9 cellular contexts compared by ENCODE assay signal in genomic region chr1:201450721-201451291, GRCh38. TPM values are rescaled to one million over a fixed set of nuclear protein-coding genes. Genes with fewer than 3 reads are reported as not detected.
A peak's percentile ranks its signal among the peaks of the same experiment; 100 is the strongest.
DNase-seq lines count a peak whose midpoint lies in the region; ATAC-seq and TF ChIP-seq lines count a peak whose summit lies in the region.
"Had no signal": no experiment of that assay in that cellular context is flagged by ENCODE, and none has a peak within 500 bp of the region (broad histone marks: within the 10 kb centered on the region; RNA-seq: fewer than 3 reads in every experiment).

No MANE protein-coding gene starts in this region.

- peak overlapping the region; percentile 42; the same call in 1 of the 2 replicates for H3K4me2 ChIP-seq in SK-N-SH

- no peaks in the 10 kb centered on the region for H3K27me3 ChIP-seq in SK-N-SH (ENCODE audit: insufficient read depth)

- H3K79me2 ChIP-seq in SK-N-SH (ENCODE audit: insufficient read depth) = no peaks in the 10 kb centered on the region

- 50% methylated on average over 7 of the region's 12 CpGs for WGBS in SK-N-SH (ENCODE audit: low lambda C conversion rate)

- peak overlapping the region; percentile 80 for H2AFZ ChIP-seq in SK-N-SH (ENCODE audit: low read depth)

- TF ChIP-seq EP300 in SK-N-SH (IDR thresholded peaks at IDR 0.05; ENCODE audit: borderline replicate concordance in 1 of 2, low read depth in 1 of 2, low read length in 1 of 2) = no peak

- peaks cover 9 to 27% of the 10 kb centered on the region in 2 experiments; a peak in 3 of 4 replicates for H3K4me1 ChIP-seq in SK-N-SH (ENCODE audit: control insufficient read depth in 1 of 2, insufficient read depth in 2 of 2, low read depth in 1 of 2, low read length in 1 of 2)

- no peak for TF ChIP-seq RAD21 in SK-N-SH (IDR thresholded peaks at IDR 0.05; ENCODE audit: low read length)

- CTCF ChIA-PET in SK-N-SH (lab: Yijun Ruan, JAX) = interaction anchor here (0.9 to 11.6 kb wide), 4 partner anchors 15 to 205 kb away, joined by 3 to 124 read pairs (median 42); no protein-coding TSS in a partner anchor

- H3F3A ChIP-seq in SK-N-SH (replicated peaks; ENCODE audit: insufficient read depth) = peaks cover 11% of the 10 kb centered on the region

- H3K9ac ChIP-seq in SK-N-SH = peak overlapping the region; percentile 29; the same call in 1 of the 2 replicates

- H3K27ac ChIP-seq in SK-N-SH (ENCODE audit: low read depth in 2 of 2, low read length in 1 of 2) = peak overlapping the region in 1 of 2 experiments; percentile 48; a peak in 3 of 4 replicates

- no peaks in the 10 kb centered on the region for H3K9me2 ChIP-seq in SK-N-SH

- no peak for TF ChIP-seq CTCF in SK-N-SH (IDR thresholded peaks at IDR 0.05)

- DNase-seq in GM03348 (ENCODE audit: low spot score) = peak; percentile 91
- peak; percentile 81 for DNase-seq in SK-N-SH
- peak; percentile 44 to 90 (median 76) for DNase-seq in head of caudate nucleus
- peak; percentile 34 for DNase-seq in renal cortical epithelial cell (ENCODE audit: low read depth)
- DNase-seq in DMS114 treated with DMSO at 0.1 percent for 48 hours (lab: John Stamatoyannopoulos, UW; ENCODE audit: unreplicated experiment) = no peak
- no peak for DNase-seq in SKM-1 (lab: John Stamatoyannopoulos, UW; ENCODE audit: unreplicated experiment)

- ATAC-seq in GM18907 (IDR thresholded peaks at IDR 0.05; ENCODE audit: unreplicated experiment) = no peak
- ATAC-seq in GM19395 (IDR thresholded peaks at IDR 0.05; ENCODE audit: unreplicated experiment) = no peak

- no peaks in the 10 kb centered on the region for H3K9me3 ChIP-seq in SK-N-SH

- H3K4me3 ChIP-seq in SK-N-SH (ENCODE audit: low read depth in 2 of 2, low read length in 1 of 2) = no peak overlapping the region

- no peaks in the 10 kb centered on the region for H4K20me1 ChIP-seq in SK-N-SH (ENCODE audit: insufficient read depth)

- POLR2A ChIA-PET in SK-N-SH (lab: Yijun Ruan, JAX) = interaction anchor here (0.6 to 1.0 kb wide), 2 partner anchors 57 to 887 kb away, joined by 3 read pairs; no protein-coding TSS in a partner anchor

- H3K36me3 ChIP-seq in SK-N-SH (replicated peaks in 1 of 2; ENCODE audit: control insufficient read depth in 1 of 2, insufficient read depth in 2 of 2, low read length in 1 of 2) = no peaks in the 10 kb centered on the region

- intact Hi-C loops in head of caudate nucleus (cut with DNase I) = no loop called here

TF ChIP-seq in SK-N-SH, 30 proteins besides CTCF, POLR2A, EP300 and RAD21:
- TF ChIP-seq RFX5 (IDR thresholded peaks at IDR 0.05; ENCODE audit: low read length) = no peak
- TF ChIP-seq, protein P1, sequence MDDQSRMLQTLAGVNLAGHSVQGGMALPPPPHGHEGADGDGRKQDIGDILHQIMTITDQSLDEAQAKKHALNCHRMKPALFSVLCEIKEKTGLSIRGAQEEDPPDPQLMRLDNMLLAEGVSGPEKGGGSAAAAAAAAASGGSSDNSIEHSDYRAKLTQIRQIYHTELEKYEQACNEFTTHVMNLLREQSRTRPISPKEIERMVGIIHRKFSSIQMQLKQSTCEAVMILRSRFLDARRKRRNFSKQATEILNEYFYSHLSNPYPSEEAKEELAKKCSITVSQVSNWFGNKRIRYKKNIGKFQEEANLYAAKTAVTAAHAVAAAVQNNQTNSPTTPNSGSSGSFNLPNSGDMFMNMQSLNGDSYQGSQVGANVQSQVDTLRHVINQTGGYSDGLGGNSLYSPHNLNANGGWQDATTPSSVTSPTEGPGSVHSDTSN (IDR thresholded peaks at IDR 0.05) = 0 out of 2 replicates have a peak, but pooled peaks have one; percentile 42
- TF ChIP-seq FOXJ3 (CRISPR knock-in tag; IDR thresholded peaks at IDR 0.05) = no peak
- TF ChIP-seq NRF1 (IDR thresholded peaks at IDR 0.05; ENCODE audit: low read depth, low read length) = peak; percentile 72
- TF ChIP-seq MXI1 (IDR thresholded peaks at IDR 0.05; ENCODE audit: low read depth, low read length) = 0 out of 2 replicates have a peak, but pooled peaks have one; percentile 16
- TF ChIP-seq, protein P2, sequence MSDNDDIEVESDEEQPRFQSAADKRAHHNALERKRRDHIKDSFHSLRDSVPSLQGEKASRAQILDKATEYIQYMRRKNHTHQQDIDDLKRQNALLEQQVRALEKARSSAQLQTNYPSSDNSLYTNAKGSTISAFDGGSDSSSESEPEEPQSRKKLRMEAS (IDR thresholded peaks at IDR 0.05; ENCODE audit: low read depth) = 0 out of 2 replicates have a peak, but pooled peaks have one; percentile 10
- TF ChIP-seq TCF12 (IDR thresholded peaks at IDR 0.05) = peak; percentile 60

RNA-seq across cellular contexts. Expression of gene PHLDA3, which starts 18.2 kb away (rescaled TPM):
- 105 and 108 TPM in 2 replicates for polyA plus RNA-seq in SK-N-SH (2012; rRNA removed)
- 46.1 and 93.3 TPM in 2 replicates for polyA plus RNA-seq in SK-N-SH (2012; cell fraction: cytosol; rRNA removed)
- polyA plus RNA-seq in SK-N-SH (2012; cell fraction: nucleus; rRNA removed) = 94.2 and 108 TPM in 2 replicates
- total RNA-seq in renal cortical epithelial cell = 65.5 and 126 TPM in 2 replicates

RNA-seq across cellular contexts. Expression of gene TNNI1, which starts 29.3 kb away (rescaled TPM):
- 0.11 TPM in 1 of 2 replicates, not detected in the other for polyA plus RNA-seq in SK-N-SH (2012; rRNA removed)
- polyA plus RNA-seq in SK-N-SH (2012; cell fraction: cytosol; rRNA removed) = 0.03 and 0.25 TPM in 2 replicates
- 0.15 and 0.17 TPM in 2 replicates for polyA plus RNA-seq in SK-N-SH (2012; cell fraction: nucleus; rRNA removed)
- total RNA-seq in renal cortical epithelial cell = under 0.01 TPM in 1 of 2 replicates, not detected in the other
- total RNA-seq: dermis microvascular lymphatic vessel endothelial cell had no signal

RNA-seq across cellular contexts. Expression of gene LAD1, which starts 51.7 kb away (rescaled TPM):
- polyA plus RNA-seq in SK-N-SH (2012; rRNA removed) = 0.03 TPM in 1 of 2 replicates, not detected in the other
- polyA plus RNA-seq in SK-N-SH (2012; cell fraction: cytosol; rRNA removed) = 0.04 and 0.09 TPM in 2 replicates
- polyA plus RNA-seq in SK-N-SH (2012; cell fraction: nucleus; rRNA removed) = 0.05 and 0.19 TPM in 2 replicates
- 51.6 and 68.6 TPM in 2 replicates for total RNA-seq in renal cortical epithelial cell
- total RNA-seq: dermis microvascular lymphatic vessel endothelial cell had no signal

RNA-seq across cellular contexts. Expression of gene CSRP1, which starts 56.1 kb away (rescaled TPM):
- polyA plus RNA-seq in SK-N-SH (2012; rRNA removed) = 317 and 373 TPM in 2 replicates
- polyA plus RNA-seq in SK-N-SH (2012; cell fraction: cytosol; rRNA removed) = 237 and 288 TPM in 2 replicates
- polyA plus RNA-seq in SK-N-SH (2012; cell fraction: nucleus; rRNA removed) = 358 and 396 TPM in 2 replicates
- 253 and 495 TPM in 2 replicates for total RNA-seq in renal cortical epithelial cell

Comparison
In these comparisons a context has a peak if more than half of its experiments do, and no peak if none do; other contexts are left out.
1. DNase-seq: peak in GM03348 (single experiment), SK-N-SH (single experiment), head of caudate nucleus (42 of 42) and renal cortical epithelial cell (single experiment); none in DMS114 treated with DMSO at 0.1 percent for 48 hours (single experiment) and SKM-1 (single experiment).